ENCODE assay signal across 10 cellular contexts in genomic region chr19:16442386-16443276, GRCh38. TPM values are rescaled to one million over a fixed set of nuclear protein-coding genes. Genes with fewer than 3 reads are reported as not detected.
A peak's percentile ranks its signal among the peaks of the same experiment; 100 is the strongest.
DNase-seq lines count a peak whose midpoint lies in the region; ATAC-seq and TF ChIP-seq lines count a peak whose summit lies in the region.
"Had no signal": no experiment of that assay in that cellular context is flagged by ENCODE, and none has a peak within 500 bp of the region (broad histone marks: within the 10 kb centered on the region; RNA-seq: fewer than 3 reads in every experiment).

No MANE protein-coding gene starts in this region.

- H3K4me3 Mint-ChIP-seq in CD14-positive monocyte (peak overlapping the region in 1 of 2 donors; percentile 41), mesothelial cell of epicardium (no peak overlapping the region)
- no peak overlapping the region for H3K4me3 Mint-ChIP-seq in activated CD8-positive, alpha-beta T cell treated with anti-CD3 and anti-CD28 coated beads for 36 hours
- no peak overlapping the region for H3K4me3 Mint-ChIP-seq in CD8-positive, alpha-beta T cell

- peaks cover 31% of the 10 kb centered on the region for H3K4me1 ChIP-seq in body of pancreas
- H3K4me1 ChIP-seq in CD8-positive, alpha-beta T cell (ENCODE audit: insufficient read depth, low read length) = peaks cover 22% of the 10 kb centered on the region

- H3K27me3 ChIP-seq in body of pancreas = no peaks in the 10 kb centered on the region
- H3K27me3 ChIP-seq in CD8-positive, alpha-beta T cell (ENCODE audit: insufficient read depth, low read length) = no peaks in the 10 kb centered on the region

- H3K4me1 Mint-ChIP-seq in CD14-positive monocyte (peaks cover 52% of the 10 kb centered on the region), mesothelial cell of epicardium (peaks cover 43% of the 10 kb centered on the region)
- H3K4me1 Mint-ChIP-seq in activated CD8-positive, alpha-beta T cell treated with anti-CD3 and anti-CD28 coated beads for 36 hours (ENCODE audit: low read depth) = peaks cover 37% of the 10 kb centered on the region
- H3K4me1 Mint-ChIP-seq in CD8-positive, alpha-beta T cell (ENCODE audit: low read depth) = peaks cover 38% of the 10 kb centered on the region

- no peaks in the 10 kb centered on the region for H3K36me3 ChIP-seq in body of pancreas (replicated peaks in 1 of 2; ENCODE audit: insufficient read depth in 1 of 2, low read depth in 2 of 2)
- peaks cover 10% of the 10 kb centered on the region for H3K36me3 ChIP-seq in CD8-positive, alpha-beta T cell (ENCODE audit: insufficient read depth, low read length)

- 51 to 60% methylated on average over 17 to 18 of the region's 19 CpGs for WGBS in body of pancreas, 2 donors

- CTCF ChIA-PET in activated CD8-positive, alpha-beta T cell treated with anti-CD3 and anti-CD28 coated beads for 36 hours (lab: Charles Lee) = interaction anchor here (0.9 to 2.8 kb wide), 13 partner anchors 12 to 112 kb away, joined by 3 to 17 read pairs (median 5); partner anchors contain the start of genes C19orf44 and CALR3
- CTCF ChIA-PET in CD8-positive, alpha-beta T cell (lab: Charles Lee) = interaction anchor here (1.0 to 2.1 kb wide), 4 partner anchors 25 to 1350 kb away, joined by 3 to 7 read pairs (median 4); partner anchors contain the start of genes C19orf44 and CALR3

- POLR2A ChIA-PET in activated CD8-positive, alpha-beta T cell treated with anti-CD3 and anti-CD28 coated beads for 36 hours (lab: Charles Lee) = interaction anchor here (1.1 to 1.6 kb wide), 3 partner anchors 10 to 104 kb away, joined by 3 to 5 read pairs (median 4); no protein-coding TSS in a partner anchor
- POLR2A ChIA-PET in CD8-positive, alpha-beta T cell (lab: Charles Lee) = interaction anchor here (1.0 kb wide), 1 partner anchor 18 kb away, joined by 3 read pairs; no protein-coding TSS in a partner anchor

- no peak for TF ChIP-seq CTCF in CD14-positive monocyte (IDR thresholded peaks at IDR 0.05)
- no peak for TF ChIP-seq CTCF in body of pancreas (IDR thresholded peaks at IDR 0.05)
- TF ChIP-seq CTCF in mesothelial cell of epicardium (IDR thresholded peaks at IDR 0.05; ENCODE audit: unreplicated experiment) = no peak
- no peak for TF ChIP-seq CTCF in activated CD8-positive, alpha-beta T cell treated with anti-CD3 and anti-CD28 coated beads for 36 hours (IDR thresholded peaks at IDR 0.05)
- no peak for TF ChIP-seq CTCF in CD8-positive, alpha-beta T cell (IDR thresholded peaks at IDR 0.05)

- H3K27ac ChIP-seq in body of pancreas = peak overlapping the region in 2 of 4 donors; percentile 31 to 32
- H3K27ac ChIP-seq in CD8-positive, alpha-beta T cell (ENCODE audit: low read depth, low read length) = no peak overlapping the region

- no peak for DNase-seq in CD14-positive monocyte (ENCODE audit: low spot score)
- DNase-seq in NCI-H146 treated with DMSO at 0.1 percent for 48 hours (lab: John Stamatoyannopoulos, UW; ENCODE audit: unreplicated experiment) = peak; percentile 79
- peak in 3 of 4 donors; percentile 27 to 44 (median 34) for DNase-seq in body of pancreas
- DNase-seq in mesothelial cell of epicardium (ENCODE audit: low spot score in 2 of 2, unreplicated experiment in 2 of 2) = no peak
- DNase-seq in activated CD8-positive, alpha-beta T cell treated with anti-CD3 and anti-CD28 coated beads for 36 hours = no peak
- DNase-seq in CD8-positive, alpha-beta T cell = no peak
- no peak for DNase-seq in stimulated activated CD4-positive, alpha-beta T cell treated with anti-CD3 and anti-CD28 coated beads, Interleukin-4, amount 100 ng/mL, for 1 hour
- DNase-seq: foreskin melanocyte, NCI-H226 had no signal

- peak; percentile 10 for ATAC-seq in body of pancreas
- no peak for ATAC-seq in activated CD8-positive, alpha-beta T cell treated with anti-CD3 and anti-CD28 coated beads for 36 hours
- no peak for ATAC-seq in CD8-positive, alpha-beta T cell
- ATAC-seq in HG03457 (IDR thresholded peaks at IDR 0.05; ENCODE audit: unreplicated experiment) = no peak

- peak overlapping the region; percentile 19 to 98 (median 69) for H3K27ac Mint-ChIP-seq in CD14-positive monocyte
- peak overlapping the region; percentile 91 for H3K27ac Mint-ChIP-seq in mesothelial cell of epicardium
- H3K27ac Mint-ChIP-seq in activated CD8-positive, alpha-beta T cell treated with anti-CD3 and anti-CD28 coated beads for 36 hours = no peak overlapping the region
- no peak overlapping the region for H3K27ac Mint-ChIP-seq in CD8-positive, alpha-beta T cell

- H3K27me3 Mint-ChIP-seq in CD14-positive monocyte (ENCODE audit: low read depth in 3 of 3) (no peaks in the 10 kb centered on the region), mesothelial cell of epicardium (ENCODE audit: low read depth) (no peaks in the 10 kb centered on the region)
- H3K27me3 Mint-ChIP-seq in activated CD8-positive, alpha-beta T cell treated with anti-CD3 and anti-CD28 coated beads for 36 hours = no peaks in the 10 kb centered on the region
- no peaks in the 10 kb centered on the region for H3K27me3 Mint-ChIP-seq in CD8-positive, alpha-beta T cell (ENCODE audit: low read depth)

- H3K36me3 Mint-ChIP-seq in CD14-positive monocyte (peaks cover 30 to 39% of the 10 kb centered on the region in 2 donors), mesothelial cell of epicardium (peaks cover 8% of the 10 kb centered on the region)
- H3K36me3 Mint-ChIP-seq in activated CD8-positive, alpha-beta T cell treated with anti-CD3 and anti-CD28 coated beads for 36 hours (ENCODE audit: low read depth) = peaks cover 11% of the 10 kb centered on the region
- H3K36me3 Mint-ChIP-seq in CD8-positive, alpha-beta T cell = peaks cover 47% of the 10 kb centered on the region

- no peak overlapping the region for H3K4me3 ChIP-seq in body of pancreas
- no peak overlapping the region for H3K4me3 ChIP-seq in CD8-positive, alpha-beta T cell (ENCODE audit: low read depth, low read length)

- H3K9me3 ChIP-seq in body of pancreas = no peaks in the 10 kb centered on the region
- H3K9me3 ChIP-seq in CD8-positive, alpha-beta T cell (ENCODE audit: low read length) = no peaks in the 10 kb centered on the region

- peaks cover 0 to 6% (median 0%) of the 10 kb centered on the region in 7 donors for H3K9me3 Mint-ChIP-seq in CD14-positive monocyte
- no peaks in the 10 kb centered on the region for H3K9me3 Mint-ChIP-seq in mesothelial cell of epicardium
- H3K9me3 Mint-ChIP-seq in activated CD8-positive, alpha-beta T cell treated with anti-CD3 and anti-CD28 coated beads for 36 hours = no peaks in the 10 kb centered on the region
- H3K9me3 Mint-ChIP-seq in CD8-positive, alpha-beta T cell = no peaks in the 10 kb centered on the region

- intact Hi-C loops in CD14-positive monocyte (cut with micrococcal nuclease) (loop anchor here in 1 of 2 donors (10.0 kb wide), 1 partner anchor 142 kb away; no protein-coding TSS in a partner anchor), body of pancreas (cut with DNase I) (no loop called here)
- intact Hi-C loops in activated CD8-positive, alpha-beta T cell treated with anti-CD3 and anti-CD28 coated beads for 36 hours (cut with micrococcal nuclease) = no loop called here
- intact Hi-C loops in CD8-positive, alpha-beta T cell (cut with DNase I, micrococcal nuclease) = no loop called here

- no peak for TF ChIP-seq POLR2A in body of pancreas (IDR thresholded peaks at IDR 0.05)

RNA-seq across cellular contexts. Expression of gene EPS15L1, which starts 29.1 kb away (rescaled TPM):
- polyA plus RNA-seq in CD14-positive monocyte = 1 to 10 TPM; 5.2 to 6.1 TPM
- total RNA-seq in body of pancreas = 10 to 100 TPM in 1 of 2 donors, 1 to 10 TPM in 1; 9.1 to 20.8 TPM
- 53.8 to 60.3 TPM (median 54.7 TPM) in 3 replicates for total RNA-seq in mesothelial cell of epicardium
- total RNA-seq in activated CD8-positive, alpha-beta T cell treated with anti-CD3 and anti-CD28 coated beads for 36 hours = 10 to 100 TPM; 27.4 to 28.3 TPM
- 10 to 100 TPM; 23.4 to 25.3 TPM for total RNA-seq in CD8-positive, alpha-beta T cell

RNA-seq across cellular contexts. Expression of gene CALR3, which starts 53.3 kb away (rescaled TPM):
- polyA plus RNA-seq in CD14-positive monocyte = not detected
- total RNA-seq in body of pancreas = not detected
- total RNA-seq in mesothelial cell of epicardium = not detected in 3 replicates
- not detected for total RNA-seq in activated CD8-positive, alpha-beta T cell treated with anti-CD3 and anti-CD28 coated beads for 36 hours
- total RNA-seq in CD8-positive, alpha-beta T cell = not detected

RNA-seq across cellular contexts. Expression of gene C19orf44, which starts 53.6 kb away (rescaled TPM):
- under 1 TPM in 1 of 2 donors, not detected in 1; 0.58 TPM for polyA plus RNA-seq in CD14-positive monocyte
- 10 to 100 TPM in 1 of 2 donors, 1 to 10 TPM in 1; 4.9 to 14.8 TPM for total RNA-seq in body of pancreas
- total RNA-seq in mesothelial cell of epicardium = 6.0 to 7.3 TPM (median 6.4 TPM) in 3 replicates
- 1 to 10 TPM; 1.9 to 2.3 TPM for total RNA-seq in activated CD8-positive, alpha-beta T cell treated with anti-CD3 and anti-CD28 coated beads for 36 hours
- total RNA-seq in CD8-positive, alpha-beta T cell = under 1 TPM; 0.52 to 0.61 TPM

Comparison
In these comparisons a context has a peak if more than half of its experiments do, and no peak if none do; other contexts are left out.
1. DNase-seq: peak in NCI-H146 treated with DMSO at 0.1 percent for 48 hours (single experiment) and body of pancreas (3 of 4); none in CD14-positive monocyte (single experiment), mesothelial cell of epicardium (0 of 2), activated CD8-positive, alpha-beta T cell treated with anti-CD3 and anti-CD28 coated beads for 36 hours (single experiment), CD8-positive, alpha-beta T cell (0 of 7) and stimulated activated CD4-positive, alpha-beta T cell treated with anti-CD3 and anti-CD28 coated beads, Interleukin-4, amount 100 ng/mL, for 1 hour (single experiment).
2. H3K27ac Mint-ChIP-seq: peak in CD14-positive monocyte (7 of 7) and mesothelial cell of epicardium (single experiment); none in activated CD8-positive, alpha-beta T cell treated with anti-CD3 and anti-CD28 coated beads for 36 hours (single experiment) and CD8-positive, alpha-beta T cell (single experiment).